In genomic region chr13:39776439-39776838, GRCh38 we compare ENCODE assay signal across 13 cellular contexts.
DNase-seq lines count a peak whose midpoint lies in the region; ATAC-seq and TF ChIP-seq lines count a peak whose summit lies in the region.
"Had no signal": no experiment of that assay in that cellular context is flagged by ENCODE, and none has a peak within 500 bp of the region (broad histone marks: within the 10 kb centered on the region; RNA-seq: fewer than 3 reads in every experiment).

No MANE protein-coding gene starts in this region.

- peak; percentile 23 to 89; a peak in 3 of 4 replicates for TF ChIP-seq EP300 in SK-N-SH (IDR thresholded peaks at IDR 0.05; ENCODE audit: borderline replicate concordance in 1 of 2, low read depth in 1 of 2, low read length in 1 of 2)

- H3K4me2 ChIP-seq in SK-N-SH = peak overlapping the region; percentile 56
- H3K4me2 ChIP-seq: hepatocyte had no signal

- peaks cover 10% of the 10 kb centered on the region for H3K4me1 Mint-ChIP-seq in Calu3 (ENCODE audit: low read depth, unreplicated experiment)

- H3K4me3 ChIP-seq in SK-N-SH (ENCODE audit: low read depth in 2 of 2, low read length in 1 of 2) = no peak overlapping the region; a peak in 1 of 4 replicates
- H3K4me3 ChIP-seq: hepatocyte had no signal

- peaks cover 3 to 46% of the 10 kb centered on the region in 2 experiments for H3K4me1 ChIP-seq in SK-N-SH (ENCODE audit: control insufficient read depth in 1 of 2, insufficient read depth in 2 of 2, low read depth in 1 of 2, low read length in 1 of 2)

- no peaks in the 10 kb centered on the region for H3K9me2 ChIP-seq in SK-N-SH

- H3K4me3 Mint-ChIP-seq in Calu3 (ENCODE audit: low read depth, unreplicated experiment) = no peak overlapping the region

- DNase-seq in GM04503 (ENCODE audit: low read depth) (peak; percentile 22), SK-N-SH (no peak), iris pigment epithelial cell (ENCODE audit: low read depth) (peak; percentile 98), SIG-M5 treated with dmso at 0.1 percent for 504 hours (lab: John Stamatoyannopoulos, UW; ENCODE audit: unreplicated experiment) (no peak), Calu3 (no peak)
- DNase-seq: activated gamma-delta T cell, MV-4-11, nucleus accumbens had no signal

- H3K36me3 Mint-ChIP-seq in Calu3 (ENCODE audit: insufficient read depth, unreplicated experiment) = peaks cover 5% of the 10 kb centered on the region

- no peak overlapping the region for H3K27ac Mint-ChIP-seq in Calu3 (ENCODE audit: unreplicated experiment)

- no peaks in the 10 kb centered on the region for H4K20me1 ChIP-seq in SK-N-SH (ENCODE audit: insufficient read depth)

- intact Hi-C loops in Calu3 (cut with micrococcal nuclease; ENCODE audit: unreplicated experiment) = loop anchor here (10.0 kb wide), 1 partner anchor 998 kb away; the partner anchor contains the start of gene MRPS31

- no peaks in the 10 kb centered on the region for H3K79me2 ChIP-seq in SK-N-SH (ENCODE audit: insufficient read depth)
- H3K79me2 ChIP-seq: hepatocyte had no signal

- peak; percentile 62 for ATAC-seq in GM21825 (IDR thresholded peaks at IDR 0.05; ENCODE audit: unreplicated experiment)
- no peak for ATAC-seq in HG03175 (IDR thresholded peaks at IDR 0.05; ENCODE audit: unreplicated experiment)
- ATAC-seq in GM21528 (IDR thresholded peaks at IDR 0.05; ENCODE audit: low FRiP score, unreplicated experiment) = no peak

- peak overlapping the region; percentile 37; the same call in 1 of the 2 replicates for H2AFZ ChIP-seq in SK-N-SH (ENCODE audit: low read depth)
- H2AFZ ChIP-seq: hepatocyte had no signal

- TF ChIP-seq CTCF in SK-N-SH (IDR thresholded peaks at IDR 0.05) (no peak), Calu3 (IDR thresholded peaks at IDR 0.05; ENCODE audit: unreplicated experiment) (no peak)

- CTCF ChIA-PET in SK-N-SH (lab: Yijun Ruan, JAX) = interaction anchor here (1.2 to 2.3 kb wide), 3 partner anchors 10 to 906 kb away, joined by 3 to 7 read pairs (median 4); no protein-coding TSS in a partner anchor
- CTCF ChIA-PET in Calu3 (lab: Charles Lee) = no interaction called here

- no TSS peak for BruUV-seq in Calu3 (replicated peaks; lab: Mats Ljungman, UMichigan)

- H3K27me3 Mint-ChIP-seq in Calu3 (ENCODE audit: unreplicated experiment) = no peaks in the 10 kb centered on the region

- peak overlapping the region; percentile 69 for H3K9ac ChIP-seq in SK-N-SH

- peak overlapping the region; percentile 70 to 96; a peak in 3 of 4 replicates for H3K27ac ChIP-seq in SK-N-SH (ENCODE audit: low read depth in 2 of 2, low read length in 1 of 2)
- H3K27ac ChIP-seq: hepatocyte, RWPE1 had no signal

- POLR2A ChIA-PET in SK-N-SH (lab: Yijun Ruan, JAX) = no interaction called here

- H3K9me3 Mint-ChIP-seq in Calu3 (ENCODE audit: low read depth, unreplicated experiment) = peaks cover 2% of the 10 kb centered on the region

- 0 out of 2 replicates have a peak, but pooled peaks cover 3% of the 10 kb centered on the region for H3K9me3 ChIP-seq in SK-N-SH

- no peak for TF ChIP-seq RAD21 in SK-N-SH (IDR thresholded peaks at IDR 0.05; ENCODE audit: low read length)

- peaks cover 53% of the 10 kb centered on the region for H3F3A ChIP-seq in SK-N-SH (replicated peaks; ENCODE audit: insufficient read depth)

- H3K27me3 ChIP-seq in SK-N-SH (ENCODE audit: insufficient read depth) = no peaks in the 10 kb centered on the region
- H3K27me3 ChIP-seq: hepatocyte had no signal

- 9% methylated on average over 3 of the region's 3 CpGs for WGBS in SK-N-SH (ENCODE audit: low lambda C conversion rate)

- H3K36me3 ChIP-seq in SK-N-SH (replicated peaks in 1 of 2; ENCODE audit: control insufficient read depth in 1 of 2, insufficient read depth in 2 of 2, low read length in 1 of 2) = no peaks in the 10 kb centered on the region

TF ChIP-seq in SK-N-SH, 30 proteins besides CTCF, POLR2A, EP300 and RAD21:
- TF ChIP-seq IRF3 (IDR thresholded peaks at IDR 0.05; ENCODE audit: low read depth, low read length) (no peak), RXRA (IDR thresholded peaks at IDR 0.05; ENCODE audit: borderline replicate concordance, low read depth) (peak; percentile 54; the same call in 1 of the 2 replicates), MAX (IDR thresholded peaks at IDR 0.05; ENCODE audit: low read depth) (peak; percentile 50; the same call in 1 of the 2 replicates), ELF1 (IDR thresholded peaks at IDR 0.05) (no peak), FOSL2 (IDR thresholded peaks at IDR 0.05; ENCODE audit: borderline replicate concordance, low read depth) (peak; percentile 81; the same call in 1 of the 2 replicates), POLR2AphosphoS5 (IDR thresholded peaks at IDR 0.05; ENCODE audit: low read depth, low read length) (peak; percentile 61; the same call in 1 of the 2 replicates), SMC3 (IDR thresholded peaks at IDR 0.05; ENCODE audit: low read depth, low read length) (no peak), FOXM1 (IDR thresholded peaks at IDR 0.05; ENCODE audit: low read depth) (0 out of 2 replicates have a peak, but pooled peaks have one; percentile 58), REST (IDR thresholded peaks at IDR 0.05; ENCODE audit: low read depth, low read length) (0 out of 2 replicates have a peak, but pooled peaks have one; percentile 21), TCF12 (IDR thresholded peaks at IDR 0.05) (peak; percentile 95), JUND (IDR thresholded peaks at IDR 0.05) (peak; percentile 92), MEF2A (IDR thresholded peaks at IDR 0.05; ENCODE audit: borderline replicate concordance, low read depth) (peak; percentile 50; the same call in 1 of the 2 replicates), PBX3 (IDR thresholded peaks at IDR 0.05) (peak; percentile 73), TEAD4 (IDR thresholded peaks at IDR 0.05; ENCODE audit: borderline replicate concordance, insufficient read depth) (peak; percentile 85), NFIC (IDR thresholded peaks at IDR 0.05; ENCODE audit: borderline replicate concordance) (peak; percentile 48; the same call in 1 of the 2 replicates)

Comparison
In these comparisons a context has a peak if more than half of its experiments do, and no peak if none do; other contexts are left out.
1. DNase-seq: peak in GM04503 (single experiment) and iris pigment epithelial cell (single experiment); none in SK-N-SH (single experiment), SIG-M5 treated with dmso at 0.1 percent for 504 hours (single experiment) and Calu3 (single experiment).